Comparison of ENCODE assay signal across 7 cellular contexts in the genomic region with DNA sequence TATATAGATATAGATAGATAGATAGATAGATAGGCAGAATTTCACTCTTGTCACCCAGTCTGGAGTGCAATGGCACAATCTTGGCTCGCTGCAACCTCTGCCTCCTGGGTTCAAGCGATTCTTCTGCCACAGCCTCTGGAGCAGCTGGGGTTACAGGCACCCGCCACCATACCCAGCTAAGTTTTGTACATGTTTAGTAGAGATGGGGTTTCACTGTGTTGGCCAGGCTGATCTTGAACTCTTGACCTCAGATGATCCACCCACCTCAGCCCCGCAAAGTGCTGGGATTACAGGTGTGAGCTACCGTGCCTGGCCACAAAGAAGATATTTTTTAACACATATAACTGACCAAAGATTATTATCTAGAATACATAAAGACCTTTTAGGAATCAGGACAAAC. TPM values are rescaled to one million over a fixed set of nuclear protein-coding genes. Genes with fewer than 3 reads are reported as not detected.
DNase-seq lines count a peak whose midpoint lies in the region; ATAC-seq and TF ChIP-seq lines count a peak whose summit lies in the region.
"Not testable (repeated sequence)": the region's sequence is repeated elsewhere in the genome, so short reads cannot be mapped to it uniquely, and the experiment has no call there.

No MANE protein-coding gene starts in this region.

- CTCF ChIA-PET in activated CD8-positive, alpha-beta T cell treated with anti-CD3 and anti-CD28 coated beads for 36 hours (lab: Charles Lee) = interaction anchor here (3.7 kb wide), 1 partner anchor 25 kb away, joined by 17 read pairs; no protein-coding TSS in a partner anchor

- not testable (repeated sequence) for ATAC-seq in activated CD8-positive, alpha-beta T cell treated with anti-CD3 and anti-CD28 coated beads for 36 hours
- peak; percentile 36 for ATAC-seq in effector memory CD8-positive, alpha-beta T cell (replicated peaks)
- peak in 1 of 3 donors; percentile 11 for ATAC-seq in natural killer cell

- H3K4me1 Mint-ChIP-seq in activated CD8-positive, alpha-beta T cell treated with anti-CD3 and anti-CD28 coated beads for 36 hours (ENCODE audit: low read depth) = peaks cover 67% of the 10 kb centered on the region
- peaks cover 70% of the 10 kb centered on the region for H3K4me1 Mint-ChIP-seq in activated naive CD8-positive, alpha-beta T cell treated with anti-CD3 and anti-CD28 coated beads for 36 hours
- peaks cover 31 to 32% of the 10 kb centered on the region in 2 donors for H3K4me1 Mint-ChIP-seq in effector memory CD8-positive, alpha-beta T cell (ENCODE audit: low read depth in 2 of 2)
- peaks cover 43 to 44% of the 10 kb centered on the region in 2 donors for H3K4me1 Mint-ChIP-seq in natural killer cell
- peaks cover 92% of the 10 kb centered on the region for H3K4me1 Mint-ChIP-seq in stimulated activated naive CD8-positive, alpha-beta T cell treated with anti-CD3 and anti-CD28 coated beads, Interleukin-15, Interleukin-2, amounts not matched to agents 100 ng/mL and 50 ng/mL, for 24 hours (ENCODE audit: low read depth)

- intact Hi-C loops in activated CD8-positive, alpha-beta T cell treated with anti-CD3 and anti-CD28 coated beads for 36 hours (cut with micrococcal nuclease) = loop anchor here (5.0 kb wide), 1 partner anchor 34 kb away; no protein-coding TSS in a partner anchor
- intact Hi-C loops in natural killer cell (cut with micrococcal nuclease) = loop anchor here (2.0 to 5.0 kb wide), 2 partner anchors 13 to 44 kb away; partner anchors contain the start of gene PARK7

- POLR2A ChIA-PET in activated CD8-positive, alpha-beta T cell treated with anti-CD3 and anti-CD28 coated beads for 36 hours (lab: Charles Lee) = interaction anchor here (1.4 to 9.1 kb wide), 4 partner anchors 14 to 34 kb away, joined by 3 to 65 read pairs (median 24); partner anchors contain the start of gene TNFRSF9

- not testable (repeated sequence) for TF ChIP-seq CTCF in activated CD8-positive, alpha-beta T cell treated with anti-CD3 and anti-CD28 coated beads for 36 hours (IDR thresholded peaks at IDR 0.05); natural killer cell (IDR thresholded peaks at IDR 0.05)

- H3K36me3 Mint-ChIP-seq in activated CD8-positive, alpha-beta T cell treated with anti-CD3 and anti-CD28 coated beads for 36 hours (ENCODE audit: low read depth) = peaks cover 57% of the 10 kb centered on the region
- peaks cover 53% of the 10 kb centered on the region for H3K36me3 Mint-ChIP-seq in activated naive CD8-positive, alpha-beta T cell treated with anti-CD3 and anti-CD28 coated beads for 36 hours
- not testable (repeated sequence) for H3K36me3 Mint-ChIP-seq in effector memory CD8-positive, alpha-beta T cell (ENCODE audit: insufficient read depth); natural killer cell
- H3K36me3 Mint-ChIP-seq in stimulated activated naive CD8-positive, alpha-beta T cell treated with anti-CD3 and anti-CD28 coated beads, Interleukin-15, Interleukin-2, amounts not matched to agents 100 ng/mL and 50 ng/mL, for 24 hours (ENCODE audit: low read depth) = peaks cover 64% of the 10 kb centered on the region

- not testable (repeated sequence) for H3K27me3 Mint-ChIP-seq in activated CD8-positive, alpha-beta T cell treated with anti-CD3 and anti-CD28 coated beads for 36 hours; activated naive CD8-positive, alpha-beta T cell treated with anti-CD3 and anti-CD28 coated beads for 36 hours; effector memory CD8-positive, alpha-beta T cell; natural killer cell (ENCODE audit: low read depth in 2 of 2); stimulated activated naive CD8-positive, alpha-beta T cell treated with anti-CD3 and anti-CD28 coated beads, Interleukin-15, Interleukin-2, amounts not matched to agents 100 ng/mL and 50 ng/mL, for 24 hours

- H3K9me3 Mint-ChIP-seq in activated CD8-positive, alpha-beta T cell treated with anti-CD3 and anti-CD28 coated beads for 36 hours; activated naive CD8-positive, alpha-beta T cell treated with anti-CD3 and anti-CD28 coated beads for 36 hours; effector memory CD8-positive, alpha-beta T cell; natural killer cell; stimulated activated naive CD8-positive, alpha-beta T cell treated with anti-CD3 and anti-CD28 coated beads, Interleukin-15, Interleukin-2, amounts not matched to agents 100 ng/mL and 50 ng/mL, for 24 hours: not testable (repeated sequence)

- not testable (repeated sequence) for H3K4me3 Mint-ChIP-seq in activated CD8-positive, alpha-beta T cell treated with anti-CD3 and anti-CD28 coated beads for 36 hours; activated naive CD8-positive, alpha-beta T cell treated with anti-CD3 and anti-CD28 coated beads for 36 hours; effector memory CD8-positive, alpha-beta T cell; natural killer cell
- H3K4me3 Mint-ChIP-seq in stimulated activated naive CD8-positive, alpha-beta T cell treated with anti-CD3 and anti-CD28 coated beads, Interleukin-15, Interleukin-2, amounts not matched to agents 100 ng/mL and 50 ng/mL, for 24 hours = peak overlapping the region; percentile 20

- peak; percentile 48 for DNase-seq in activated CD8-positive, alpha-beta T cell treated with anti-CD3 and anti-CD28 coated beads for 36 hours
- peak; percentile 50 for DNase-seq in activated CD8-positive, alpha-beta memory T cell treated with anti-CD3 and anti-CD28 coated beads, Interleukin-2, amount 50 U/mL, for 48 hours
- DNase-seq in activated effector memory CD4-positive, alpha-beta T cell treated with anti-CD3 and anti-CD28 coated beads, Interleukin-2, amount 50 U/mL, for 16 hours = peak; percentile 30
- not testable (repeated sequence) for DNase-seq in activated naive CD8-positive, alpha-beta T cell treated with anti-CD3 and anti-CD28 coated beads for 36 hours; effector memory CD8-positive, alpha-beta T cell; natural killer cell

- H3K27ac Mint-ChIP-seq in activated CD8-positive, alpha-beta T cell treated with anti-CD3 and anti-CD28 coated beads for 36 hours = peak overlapping the region; percentile 67
- peak overlapping the region; percentile 65 for H3K27ac Mint-ChIP-seq in activated naive CD8-positive, alpha-beta T cell treated with anti-CD3 and anti-CD28 coated beads for 36 hours
- not testable (repeated sequence) for H3K27ac Mint-ChIP-seq in effector memory CD8-positive, alpha-beta T cell
- peak overlapping the region; percentile 14 to 59 for H3K27ac Mint-ChIP-seq in natural killer cell
- H3K27ac Mint-ChIP-seq in stimulated activated naive CD8-positive, alpha-beta T cell treated with anti-CD3 and anti-CD28 coated beads, Interleukin-15, Interleukin-2, amounts not matched to agents 100 ng/mL and 50 ng/mL, for 24 hours = peak overlapping the region; percentile 85

RNA-seq across cellular contexts. Expression of gene TNFRSF9, which starts 22.7 kb away (rescaled TPM):
- 100 to 1,000 TPM; 214 to 219 TPM for total RNA-seq in activated CD8-positive, alpha-beta T cell treated with anti-CD3 and anti-CD28 coated beads for 36 hours
- total RNA-seq in activated naive CD8-positive, alpha-beta T cell treated with anti-CD3 and anti-CD28 coated beads for 36 hours = 100 to 1,000 TPM; 146 to 149 TPM
- total RNA-seq in natural killer cell = 1 to 10 TPM; 2.6 to 6.4 (median 4.2) TPM

RNA-seq across cellular contexts. Expression of gene PARK7, which starts 43.5 kb away (rescaled TPM):
- 100 to 1,000 TPM; 539 to 552 TPM for total RNA-seq in activated CD8-positive, alpha-beta T cell treated with anti-CD3 and anti-CD28 coated beads for 36 hours
- total RNA-seq in activated naive CD8-positive, alpha-beta T cell treated with anti-CD3 and anti-CD28 coated beads for 36 hours = 100 to 1,000 TPM; 565 to 569 TPM
- 100 to 1,000 TPM; 120 to 127 (median 127) TPM for total RNA-seq in natural killer cell

Comparison
In these comparisons a context has a peak if more than half of its experiments do, and no peak if none do; other contexts are left out.
1. RNA of gene TNFRSF9, which starts 22.7 kb away (total RNA-seq): 214 to 219 TPM in activated CD8-positive, alpha-beta T cell treated with anti-CD3 and anti-CD28 coated beads for 36 hours and 146 to 149 TPM in activated naive CD8-positive, alpha-beta T cell treated with anti-CD3 and anti-CD28 coated beads for 36 hours; 2.6 to 6.4 TPM in natural killer cell; every median in the first group is over 10 times any median in the second.
2. RNA of gene PARK7, which starts 43.5 kb away (total RNA-seq): 565 to 569 TPM in activated naive CD8-positive, alpha-beta T cell treated with anti-CD3 and anti-CD28 coated beads for 36 hours and 539 to 552 TPM in activated CD8-positive, alpha-beta T cell treated with anti-CD3 and anti-CD28 coated beads for 36 hours; 120 to 127 TPM in natural killer cell; every median in the first group is over 4 times any median in the second.